Comparison of ENCODE assay signal across 18 cellular contexts in genomic region chr6:72248621-72249020, GRCh38.
A peak's percentile ranks its signal among the peaks of the same experiment; 100 is the strongest.
DNase-seq lines count a peak whose midpoint lies in the region; ATAC-seq and TF ChIP-seq lines count a peak whose summit lies in the region.
"Had no signal": no experiment of that assay in that cellular context is flagged by ENCODE, and none has a peak within 500 bp of the region (broad histone marks: within the 10 kb centered on the region; RNA-seq: fewer than 3 reads in every experiment).

No MANE protein-coding gene starts in this region.

- peaks cover 15% of the 10 kb centered on the region for H3K4me1 Mint-ChIP-seq in mesothelial cell of epicardium

- no peaks in the 10 kb centered on the region for H3K36me3 Mint-ChIP-seq in mesothelial cell of epicardium

- peaks cover 7% of the 10 kb centered on the region for H3K9me3 Mint-ChIP-seq in mesothelial cell of epicardium
- H3K9me3 Mint-ChIP-seq: GM23338 had no signal

- no peak for TF ChIP-seq CTCF in mesothelial cell of epicardium (IDR thresholded peaks at IDR 0.05; ENCODE audit: unreplicated experiment)

- DNase-seq in EH (ENCODE audit: low read depth) = peak; percentile 46
- peak; percentile 58 for DNase-seq in M059J (ENCODE audit: low read depth)
- peak; percentile 67 for DNase-seq in amniotic epithelial cell (ENCODE audit: low read depth)
- DNase-seq in mesothelial cell of epicardium (ENCODE audit: low spot score in 2 of 2, unreplicated experiment in 2 of 2) = no peak
- no peak for DNase-seq in H4 (ENCODE audit: low spot score)
- DNase-seq in NCI-H2029 (lab: John Stamatoyannopoulos, UW) = no peak
- no peak for DNase-seq in stimulated activated CD4-positive, alpha-beta T cell treated with anti-CD3 and anti-CD28 coated beads, Interleukin-2, amount 100 ng/mL, for 48 hours
- DNase-seq: AML-193, NCI-H1048, NCI-H1436, NCI-H1930, NCI-H2171, NCI-H446 treated with DMSO at 0.1 percent for 48 hours, NCI-H69, Peyer's patch had no signal

- no peak for ATAC-seq in GM21367 (IDR thresholded peaks at IDR 0.05; ENCODE audit: unreplicated experiment)
- ATAC-seq: GM23338, HCT116 had no signal

- no peaks in the 10 kb centered on the region for H3K27me3 Mint-ChIP-seq in mesothelial cell of epicardium (ENCODE audit: low read depth)

- H3K4me3 Mint-ChIP-seq in mesothelial cell of epicardium = no peak overlapping the region
- H3K4me3 Mint-ChIP-seq: GM23338 had no signal

- peak overlapping the region; percentile 44 for H3K27ac Mint-ChIP-seq in mesothelial cell of epicardium
- H3K27ac Mint-ChIP-seq: GM23338 had no signal

Comparison
In these comparisons a context has a peak if more than half of its experiments do, and no peak if none do; other contexts are left out.
1. DNase-seq: peak in EH (single experiment), M059J (single experiment) and amniotic epithelial cell (single experiment); none in mesothelial cell of epicardium (0 of 2), H4 (single experiment), NCI-H2029 (single experiment) and stimulated activated CD4-positive, alpha-beta T cell treated with anti-CD3 and anti-CD28 coated beads, Interleukin-2, amount 100 ng/mL, for 48 hours (0 of 2).